Comparison of ENCODE assay signal across 27 cellular contexts in genomic region chr3:197564097-197564843, GRCh38. TPM values are rescaled to one million over a fixed set of nuclear protein-coding genes. Genes with fewer than 3 reads are reported as not detected.
A peak's percentile ranks its signal among the peaks of the same experiment; 100 is the strongest.
DNase-seq lines count a peak whose midpoint lies in the region; ATAC-seq, FAIRE-seq and TF ChIP-seq lines count a peak whose summit lies in the region.
"Had no signal": no experiment of that assay in that cellular context is flagged by ENCODE, and none has a peak within 500 bp of the region (broad histone marks: within the 10 kb centered on the region; RNA-seq: fewer than 3 reads in every experiment).

No MANE protein-coding gene starts in this region.

- no peaks in the 10 kb centered on the region for H3K79me2 ChIP-seq in K562 (ENCODE audit: control insufficient read depth, insufficient read depth, low read length)

- TF ChIP-seq EP300 in K562 (IDR thresholded peaks at IDR 0.05; ENCODE audit: low read length) = no peak

- H3K9me3 Mint-ChIP-seq in MCF 10A (ENCODE audit: unreplicated experiment) = peaks cover 15% of the 10 kb centered on the region

- H3K36me3 ChIP-seq in breast epithelium (no peaks in the 10 kb centered on the region), K562 (ENCODE audit: control insufficient read depth, insufficient read depth, low read length) (no peaks in the 10 kb centered on the region)
- H3K36me3 ChIP-seq: ascending aorta, tibial nerve had no signal

- H3K4me1 ChIP-seq in breast epithelium (no peaks in the 10 kb centered on the region), K562 (replicated peaks in 1 of 2; ENCODE audit: control insufficient read depth in 2 of 2, insufficient read depth in 2 of 2, low read length in 2 of 2) (no peaks in the 10 kb centered on the region; a peak in 1 of 5 replicates)
- H3K4me1 ChIP-seq: ascending aorta, foreskin keratinocyte, psoas muscle, tibial nerve had no signal

- TF ChIP-seq CTCF in MCF 10A (IDR thresholded peaks at IDR 0.05; ENCODE audit: unreplicated experiment) = no peak
- TF ChIP-seq CTCF in breast epithelium (IDR thresholded peaks at IDR 0.05) = no peak
- TF ChIP-seq CTCF in K562 (IDR thresholded peaks at IDR 0.05 in 2 of 3, conservative IDR thresholded peaks at IDR 0.05 in 1 of 3; ENCODE audit: insufficient read depth in 2 of 3, low read depth in 1 of 3, low read length in 3 of 3) = no peak

- no peak overlapping the region for H3K4me3 Mint-ChIP-seq in MCF 10A (ENCODE audit: unreplicated experiment)
- H3K4me3 Mint-ChIP-seq: activated T-helper 1 cell treated with anti-CD3 and anti-CD28 coated beads, Interleukin-12 subunit alpha, Interleukin-12 subunit beta, Interleukin-2, Interleukin-4 antibody, amounts not matched to agents 30 ng/mL and 10 ng/mL and 1 ng/mL, durations not matched to agents 14 hours and 24 hours and 36 hours; CD14-positive monocyte; central memory CD8-positive, alpha-beta T cell had no signal

- DNase-seq in MCF 10A (ENCODE audit: unreplicated experiment) (peak; percentile 26), breast epithelium (ENCODE audit: low spot score in 2 of 2) (no peak), MV-4-11 (lab: John Stamatoyannopoulos, UW) (peak; percentile 21), K562 (ENCODE audit: extremely low read depth in 1 of 4, low spot score in 3 of 4) (peak in 1 of 4 experiments; percentile 25), renal cortical epithelial cell (ENCODE audit: low read depth) (peak; percentile 8), dermis blood vessel endothelial cell (no peak)
- DNase-seq: activated CD4-positive, alpha-beta T cell treated with anti-CD3 and anti-CD28 coated beads, Interleukin-2, amount 50 U/mL, for 1 hour; Calu3; EL; foreskin keratinocyte; KG1; left colon; mesenchymal stem cell; NCI-H1048; NCI-H187 treated with DMSO at 0.1 percent for 48 hours; NCI-H524; psoas muscle; stimulated activated CD8-positive, alpha-beta memory T cell treated with anti-CD3 and anti-CD28 coated beads, Interleukin-4, amount 100 ng/mL, for 48 hours had no signal

- H4K20me1 ChIP-seq in K562 (replicated peaks; ENCODE audit: control insufficient read depth, insufficient read depth, low read length) = no peaks in the 10 kb centered on the region

- H2AFZ ChIP-seq in K562 (ENCODE audit: low read depth, low read length) = no peak overlapping the region

- H3K27ac Mint-ChIP-seq in MCF 10A (ENCODE audit: low read depth, unreplicated experiment) = no peak overlapping the region
- H3K27ac Mint-ChIP-seq: activated naive CD4-positive, alpha-beta T cell treated with anti-CD3 and anti-CD28 coated beads, Interleukin-2, amount 50 U/mL, for 72 hours; activated T-helper 1 cell treated with anti-CD3 and anti-CD28 coated beads, Interleukin-12 subunit alpha, Interleukin-12 subunit beta, Interleukin-2, Interleukin-4 antibody, amounts not matched to agents 30 ng/mL and 10 ng/mL and 1 ng/mL, durations not matched to agents 14 hours and 24 hours and 36 hours; CD14-positive monocyte had no signal

- H3K36me3 Mint-ChIP-seq in MCF 10A (ENCODE audit: insufficient read depth, unreplicated experiment) = no peaks in the 10 kb centered on the region
- H3K36me3 Mint-ChIP-seq: CD14-positive monocyte had no signal

- H3K4me3 ChIP-seq in breast epithelium (no peak overlapping the region), K562 (no peak overlapping the region)
- H3K4me3 ChIP-seq: ascending aorta, psoas muscle, tibial nerve had no signal

- BruUV-seq in MCF 10A (replicated peaks; lab: Mats Ljungman, UMichigan) (no TSS peak), K562 (replicated peaks; lab: Mats Ljungman, UMichigan) (no TSS peak)

- CTCF ChIA-PET in MCF 10A (lab: Yijun Ruan, JAX) (interaction anchor here (0.6 kb wide), 1 partner anchor 561 kb away, joined by 3 read pairs; no protein-coding TSS in a partner anchor), K562 (lab: Yijun Ruan, JAX; ENCODE audit: low intra/inter-chr PET ratio) (interaction anchor here (0.7 kb wide), 1 partner anchor 65 kb away, joined by 3 read pairs; no protein-coding TSS in a partner anchor)

- 4% methylated on average over 1 of the region's 1 CpG for WGBS in K562 (ENCODE audit: insufficient coverage, low coverage, missing lambda C conversion rate)

- intact Hi-C loops in MCF 10A (cut with micrococcal nuclease) = no loop called here
- intact Hi-C loops in breast epithelium (cut with DNase I; ENCODE audit: low total_unique reads) = no loop called here
- intact Hi-C loops in K562 (cut with micrococcal nuclease) = no loop called here

- peaks cover 17% of the 10 kb centered on the region for H3K27me3 Mint-ChIP-seq in MCF 10A (ENCODE audit: insufficient read depth, unreplicated experiment)

- H3K9me3 ChIP-seq in breast epithelium (no peaks in the 10 kb centered on the region), K562 (replicated peaks; ENCODE audit: control insufficient read depth, insufficient read depth, low read depth, low read length) (no peaks in the 10 kb centered on the region)
- H3K9me3 ChIP-seq: ascending aorta, psoas muscle, tibial nerve had no signal

- no peak overlapping the region for H3K27ac ChIP-seq in breast epithelium
- H3K27ac ChIP-seq in K562 (ENCODE audit: extremely low read depth, low read depth, low read length) = no peak overlapping the region
- H3K27ac ChIP-seq: ascending aorta, foreskin keratinocyte, psoas muscle, tibial nerve had no signal

- TF ChIP-seq POLR2A in breast epithelium (IDR thresholded peaks at IDR 0.05) = no peak
- no peak for TF ChIP-seq POLR2A in K562 (conservative IDR thresholded peaks at IDR 0.05)

- in situ Hi-C loops in K562 (cut with MboI) = no loop called here

- no peak for ATAC-seq in K562
- ATAC-seq in HG03095 (IDR thresholded peaks at IDR 0.05; ENCODE audit: unreplicated experiment) = no peak
- ATAC-seq in GM18517 (IDR thresholded peaks at IDR 0.05; ENCODE audit: unreplicated experiment) = no peak
- ATAC-seq: activated naive CD4-positive, alpha-beta T cell treated with anti-CD3 and anti-CD28 coated beads, Interleukin-2, amount 50 U/mL, for 72 hours; foreskin keratinocyte; left colon; psoas muscle; Right ventricle myocardium inferior had no signal

- POLR2A ChIA-PET in MCF 10A (lab: Yijun Ruan, JAX) (interaction anchor here (1.1 kb wide), 1 partner anchor 28 kb away, joined by 3 read pairs; no protein-coding TSS in a partner anchor), K562 (lab: Yijun Ruan, JAX) (no interaction called here)

- H3K4me2 ChIP-seq in K562 (ENCODE audit: insufficient read depth, low read length) = no peak overlapping the region

- H3K27me3 ChIP-seq in breast epithelium = no peaks in the 10 kb centered on the region
- H3K27me3 ChIP-seq in K562 (ENCODE audit: control insufficient read depth in 2 of 2, insufficient read depth in 2 of 2, low read length in 2 of 2) = no peaks in the 10 kb centered on the region; a peak in 1 of 5 replicates
- H3K27me3 ChIP-seq: ascending aorta had no signal

- H3K4me1 Mint-ChIP-seq in MCF 10A (ENCODE audit: insufficient read depth, unreplicated experiment) = no peaks in the 10 kb centered on the region
- H3K4me1 Mint-ChIP-seq: CD14-positive monocyte; central memory CD8-positive, alpha-beta T cell had no signal

- TF ChIP-seq RAD21 in K562 (CRISPR knock-in tag; conservative IDR thresholded peaks at IDR 0.05 in 1 of 2, IDR thresholded peaks at IDR 0.05 in 1 of 2) = no peak

- no peaks in the 10 kb centered on the region for H3K9me1 ChIP-seq in K562 (ENCODE audit: control insufficient read depth, insufficient read depth, low read length)

- no peak for FAIRE-seq in K562 (lab: Jason Lieb, UNC)

- H3K9ac ChIP-seq in K562 (ENCODE audit: insufficient read depth in 1 of 2, low read depth in 2 of 2, low read length in 2 of 2) = no peak overlapping the region

TF ChIP-seq in K562, 482 proteins besides CTCF, POLR2A, EP300 and RAD21 (continues in another document):
- peak; percentile 63; the same call in 1 of the 2 replicates for TF ChIP-seq ZNF766 (CRISPR knock-in tag; conservative IDR thresholded peaks at IDR 0.05)
- no peak for TF ChIP-seq DIDO1 (tag; IDR thresholded peaks at IDR 0.05; ENCODE audit: low read depth)
- no peak for TF ChIP-seq CBFA2T3 (IDR thresholded peaks at IDR 0.05)
- TF ChIP-seq LEF1 (IDR thresholded peaks at IDR 0.05) = no peak
- no peak for TF ChIP-seq JUN (IDR thresholded peaks at IDR 0.05; ENCODE audit: borderline replicate concordance, low read depth, low read length)
- TF ChIP-seq JUN (CRISPR knock-in tag; IDR thresholded peaks at IDR 0.05; ENCODE audit: borderline replicate concordance) = no peak
- TF ChIP-seq BRD4 (IDR thresholded peaks at IDR 0.05) = no peak

RNA-seq across cellular contexts. Expression of gene BDH1, which starts 8.5 kb away (rescaled TPM):
- total RNA-seq in MCF 10A (2022) (38.6 and 41.9 TPM in 2 replicates), breast epithelium (10 to 100 TPM; 14.6 to 33.1 (median 16.4) TPM), K562 (2014; rRNA removed) (0.29 TPM in 1 of 2 replicates, not detected in the other), K562 (2014; rRNA removed; fragmentation: Illumina TruSeq; extraction: Trizol) (0.11 TPM in 1 of 2 replicates, not detected in the other), K562 (2015; rRNA removed; fragmentation: Illumina TruSeq; extraction: Trizol) (0.04 TPM in 1 of 2 replicates, not detected in the other), K562 (2021) (0.11 and 0.27 TPM in 2 replicates), renal cortical epithelial cell (4.0 and 6.6 TPM in 2 replicates), dermis blood vessel endothelial cell (4.4 and 7.2 TPM in 2 replicates)
- total RNA-seq in K562 (2011; cell fraction: chromatin; rRNA removed; ENCODE audit: low replicate concordance) = 0.60 and 1.0 TPM in 2 replicates
- total RNA-seq in K562 (2011; cell fraction: nucleolus; rRNA removed) = 0.26 and 0.33 TPM in 2 replicates
- 0.44 and 1.4 TPM in 2 replicates for total RNA-seq in K562 (2011; cell fraction: nucleoplasm; rRNA removed)
- polyA plus RNA-seq in K562 (2011; rRNA removed) (0.03 and 0.32 TPM in 2 replicates), K562 (2014; fragmentation: Illumina TruSeq; extraction: Trizol) (0.19 TPM in 1 of 2 replicates, not detected in the other), K562 (2014; fragmentation: Nextera tagmentation; extraction: Ambion mirVana) (under 1 TPM; 0.13 to 0.89 TPM), K562 (2014; rRNA removed) (0.07 and 0.69 TPM in 2 replicates)
- polyA plus RNA-seq in K562 (2011; cell fraction: cytosol; rRNA removed) = 0.06 and 0.22 TPM in 2 replicates
- polyA plus RNA-seq in K562 (2011; cell fraction: nucleus; rRNA removed) = 0.38 and 0.94 TPM in 2 replicates
- polyA plus RNA-seq in K562 (2012) = 0.36 and 0.76 TPM in 2 replicates
- polyA minus RNA-seq in K562 (2011; rRNA and poly(A)+ RNA removed) = 0.21 TPM in 1 of 2 replicates, not detected in the other
- not detected in 2 replicates for polyA minus RNA-seq in K562 (2011; cell fraction: cytosol; rRNA and poly(A)+ RNA removed)
- polyA minus RNA-seq in K562 (2011; cell fraction: nucleus; rRNA and poly(A)+ RNA removed) = 0.11 and 0.13 TPM in 2 replicates
- total RNA-seq: ascending aorta had no signal

Comparison
In these comparisons a context has a peak if more than half of its experiments do, and no peak if none do; other contexts are left out.
1. DNase-seq: peak in MCF 10A (single experiment), MV-4-11 (single experiment) and renal cortical epithelial cell (single experiment); none in breast epithelium (0 of 2) and dermis blood vessel endothelial cell (single experiment).